Comparison of ENCODE assay signal across 6 cellular contexts in genomic region chr17:42120161-42121065, GRCh38. TPM values are rescaled to one million over a fixed set of nuclear protein-coding genes. Genes with fewer than 3 reads are reported as not detected.
DNase-seq lines count a peak whose midpoint lies in the region; ATAC-seq and TF ChIP-seq lines count a peak whose summit lies in the region.

No MANE protein-coding gene starts in this region.

- CTCF ChIA-PET in WTC11 (lab: Charles Lee) = interaction anchor here (0.5 to 4.5 kb wide), 38 partner anchors 8 to 1141 kb away, joined by 3 to 54 read pairs (median 4); partner anchors contain the start of genes CNP, DHX58, DNAJC7 and KCNH4

- TF ChIP-seq CTCF in WTC11 (IDR thresholded peaks at IDR 0.05) = no peak

- no peaks in the 10 kb centered on the region for H3K9me3 Mint-ChIP-seq in WTC11

- H3K27ac Mint-ChIP-seq in WTC11 = no peak overlapping the region

- POLR2A ChIA-PET in WTC11 (lab: Charles Lee) = interaction anchor here (0.5 to 1.4 kb wide), 8 partner anchors 12 to 629 kb away, joined by 3 to 6 read pairs (median 4); partner anchors contain the start of genes DNAJC7, KCNH4 and NKIRAS2

- peak overlapping the region; percentile 59 for H3K4me3 Mint-ChIP-seq in WTC11

- peaks cover 14% of the 10 kb centered on the region for H3K36me3 ChIP-seq in H7 (replicated peaks; ENCODE audit: control insufficient read depth, insufficient read depth, low read length)

- no peaks in the 10 kb centered on the region for H3K27me3 Mint-ChIP-seq in WTC11 (ENCODE audit: low read depth)

- peaks cover 31% of the 10 kb centered on the region for H3K4me1 Mint-ChIP-seq in WTC11

- DNase-seq in H7 (peak; percentile 97), WTC11 (ENCODE audit: low spot score) (peak; percentile 55), left kidney (ENCODE audit: low read depth, low spot score) (peak; percentile 74), NCI-H1930 (lab: John Stamatoyannopoulos, UW) (no peak)

- peak; percentile 53 for ATAC-seq in WTC11
- no peak for ATAC-seq in GM21786 (IDR thresholded peaks at IDR 0.05; ENCODE audit: unreplicated experiment)
- no peak for ATAC-seq in HG02798 (IDR thresholded peaks at IDR 0.05; ENCODE audit: poor library complexity, unreplicated experiment)

- no peaks in the 10 kb centered on the region for H3K27me3 ChIP-seq in H7 (ENCODE audit: control insufficient read depth, insufficient read depth, low read length)

- peaks cover 24% of the 10 kb centered on the region for H3K36me3 Mint-ChIP-seq in WTC11

- peak overlapping the region; percentile 44 for H3K4me3 ChIP-seq in H7 (ENCODE audit: insufficient read depth, low read depth, low read length)

TF ChIP-seq in WTC11, 78 proteins besides CTCF, POLR2A, EP300 and RAD21:
- no peak for TF ChIP-seq PREB (CRISPR knock-in tag; IDR thresholded peaks at IDR 0.05; ENCODE audit: borderline replicate concordance)

RNA-seq across cellular contexts. Expression of gene KAT2A, which starts 0.8 kb away (rescaled TPM):
- total RNA-seq in H7 (2014; rRNA removed; shearing (Covaris generic)) = 24.8 and 26.0 TPM in 2 replicates
- 44.8 to 54.0 TPM (median 52.7 TPM) in 3 replicates for total RNA-seq in WTC11 (2021)

RNA-seq across cellular contexts. Expression of gene HSPB9, which starts 2.2 kb away (rescaled TPM):
- total RNA-seq in H7 (2014; rRNA removed; shearing (Covaris generic)) = 0.10 and 0.22 TPM in 2 replicates
- total RNA-seq in WTC11 (2021) = 0.30 to 0.57 TPM (median 0.46 TPM) in 3 replicates

RNA-seq across cellular contexts. Expression of gene DHX58, which starts 7.9 kb away (rescaled TPM):
- total RNA-seq in H7 (2014; rRNA removed; shearing (Covaris generic)) = 1.2 and 5.6 TPM in 2 replicates
- total RNA-seq in WTC11 (2021) = 6.3 to 7.6 TPM (median 7.3 TPM) in 3 replicates

RNA-seq across cellular contexts. Expression of gene ZNF385C, which starts 22.1 kb away (rescaled TPM):
- 2.7 and 3.8 TPM in 2 replicates for total RNA-seq in H7 (2014; rRNA removed; shearing (Covaris generic))
- total RNA-seq in WTC11 (2021) = 3.1 to 4.5 TPM (median 3.7 TPM) in 3 replicates

RNA-seq across cellular contexts. Expression of gene RAB5C, which starts 34.4 kb away (rescaled TPM):
- 82.9 and 91.4 TPM in 2 replicates for total RNA-seq in H7 (2014; rRNA removed; shearing (Covaris generic))
- 74.3 to 84.8 TPM (median 84.1 TPM) in 3 replicates for total RNA-seq in WTC11 (2021)

Comparison
In these comparisons a context has a peak if more than half of its experiments do, and no peak if none do; other contexts are left out.
1. DNase-seq: peak in H7 (single experiment), WTC11 (single experiment) and left kidney (single experiment); none in NCI-H1930 (0 of 2).